20 cellular contexts compared by ENCODE assay signal in genomic region chr11:82796970-82797594, GRCh38.
A peak's percentile ranks its signal among the peaks of the same experiment; 100 is the strongest.
DNase-seq lines count a peak whose midpoint lies in the region; ATAC-seq and TF ChIP-seq lines count a peak whose summit lies in the region.
"Had no signal": no experiment of that assay in that cellular context is flagged by ENCODE, and none has a peak within 500 bp of the region (broad histone marks: within the 10 kb centered on the region; RNA-seq: fewer than 3 reads in every experiment).

No MANE protein-coding gene starts in this region.

- no peaks in the 10 kb centered on the region for H3K4me1 ChIP-seq in psoas muscle
- H3K4me1 ChIP-seq: left lung, upper lobe of right lung had no signal

- peak; percentile 13 for DNase-seq in DMS153 treated with DMSO at 0.1 percent for 48 hours (lab: John Stamatoyannopoulos, UW; ENCODE audit: unreplicated experiment)
- DNase-seq in DMS153 (lab: John Stamatoyannopoulos, UW) = no peak
- DNase-seq in inferior parietal cortex (ENCODE audit: extremely low spot score) = peak; percentile 55
- DNase-seq in psoas muscle = peak; percentile 28 to 54
- no peak for DNase-seq in HPDE6-E6E7 (ENCODE audit: extremely low spot score)
- DNase-seq in dermis blood vessel endothelial cell = no peak
- DNase-seq: activated CD4-positive, alpha-beta T cell treated with anti-CD3 and anti-CD28 coated beads, Interleukin-2, amount 10 ng/mL, durations not matched to agents 24 days and 14 days; activated naive CD4-positive, alpha-beta T cell treated with anti-CD3 and anti-CD28 coated beads for 36 hours; DMS 273 treated with DMSO at 0.1 percent for 48 hours; GM23248; left lung; NCI-H2081 treated with DMSO at 0.1 percent for 48 hours; NCI-H526; PC-3; stimulated activated naive CD8-positive, alpha-beta T cell treated with anti-CD3 and anti-CD28 coated beads, Interleukin-15, Interleukin-2, amounts not matched to agents 100 U/mL and 50 U/mL, for 24 hours; upper lobe of right lung had no signal

- whole genome bisulfite sequencing in psoas muscle, 3 donors = 67 to 73% (median 71%) methylated on average over 3 of the region's 3 CpGs

- H3K36me3 ChIP-seq in psoas muscle (ENCODE audit: insufficient read depth in 1 of 2, low read depth in 1 of 2) = no peaks in the 10 kb centered on the region
- H3K36me3 ChIP-seq: BLaER1 treated with 17β-estradiol and CSF1 and Interleukin-3, amounts not matched to agents 10 nM and 100 nM; left lung; upper lobe of right lung had no signal

- no peaks in the 10 kb centered on the region for H3K9me3 ChIP-seq in psoas muscle
- H3K9me3 ChIP-seq: BLaER1 treated with 17β-estradiol and CSF1 and Interleukin-3, amounts not matched to agents 10 nM and 100 nM; left lung; upper lobe of right lung had no signal

- intact Hi-C loops in psoas muscle (cut with DNase I) = no loop called here

- no peak for TF ChIP-seq CTCF in psoas muscle (IDR thresholded peaks at IDR 0.05)

- no peak overlapping the region for H3K4me3 ChIP-seq in psoas muscle
- H3K4me3 ChIP-seq: BLaER1 treated with 17β-estradiol and CSF1 and Interleukin-3, amounts not matched to agents 10 nM and 100 nM; GM23248; left lung; upper lobe of right lung had no signal

- peak overlapping the region; percentile 92 for H3K27ac ChIP-seq in cingulate gyrus (ENCODE audit: low read depth, low read length)
- H3K27ac ChIP-seq in psoas muscle = no peak overlapping the region
- H3K27ac ChIP-seq: 22Rv1, GM23248, left lung, upper lobe of right lung had no signal

- H3K27me3 ChIP-seq in psoas muscle (ENCODE audit: insufficient read depth in 3 of 3, low read length in 2 of 3) = no peaks in the 10 kb centered on the region
- H3K27me3 ChIP-seq: BLaER1 treated with 17β-estradiol and CSF1 and Interleukin-3, amounts not matched to agents 10 nM and 100 nM; left lung; upper lobe of right lung had no signal

- ATAC-seq in psoas muscle = no peak
- no peak for ATAC-seq in GM18870 (IDR thresholded peaks at IDR 0.05; ENCODE audit: unreplicated experiment)
- ATAC-seq: left lung; PC-3; stimulated activated naive CD8-positive, alpha-beta T cell treated with anti-CD3 and anti-CD28 coated beads, Interleukin-15, Interleukin-2, amounts not matched to agents 100 U/mL and 50 U/mL, for 24 hours; upper lobe of right lung had no signal

Comparison
In these comparisons a context has a peak if more than half of its experiments do, and no peak if none do; other contexts are left out.
1. DNase-seq: peak in DMS153 treated with DMSO at 0.1 percent for 48 hours (single experiment), inferior parietal cortex (single experiment) and psoas muscle (2 of 2); none in DMS153 (single experiment), HPDE6-E6E7 (single experiment) and dermis blood vessel endothelial cell (single experiment).